Comparison of ENCODE assay signal across 26 cellular contexts in genomic region chr5:33594006-33594405, GRCh38.
"Had no signal": no experiment of that assay in that cellular context is flagged by ENCODE, and none has a peak within 500 bp of the region (broad histone marks: within the 10 kb centered on the region; RNA-seq: fewer than 3 reads in every experiment).

No MANE protein-coding gene starts in this region.

- H3K4me3 Mint-ChIP-seq: memory B cell; mesothelial cell of epicardium; natural killer cell treated with Interleukin-12 subunit alpha and Interleukin-12 subunit beta and Interleukin-15 and Interleukin-18, amount 100 ng/mL, for 72 hours; neural progenitor cell had no signal

- H3K36me3 ChIP-seq: colonic mucosa, left ventricle myocardium inferior, lower lobe of right lung, neural progenitor cell, prostate gland, right lobe of liver, stomach, thoracic aorta, transverse colon had no signal

- H3K4me1 Mint-ChIP-seq: memory B cell, neural progenitor cell had no signal

- DNase-seq: cerebellar nuclear complex; colonic mucosa; dermis blood vessel endothelial cell; foreskin keratinocyte; head of caudate nucleus; kidney; left cardiac atrium; left ventricle myocardium inferior; lower lobe of right lung; nucleus accumbens; retina; right lobe of liver; stimulated activated CD4-positive, alpha-beta T cell treated with anti-CD3 and anti-CD28 coated beads, Interleukin-12 subunit alpha, Interleukin-12 subunit beta, amount 100 ng/mL, for 4 hours; stimulated activated naive CD4-positive, alpha-beta T cell; stomach; substantia nigra; transverse colon had no signal

- H3K27ac ChIP-seq: colonic mucosa, foreskin keratinocyte, hepatocyte, left ventricle myocardium inferior, lower lobe of right lung, neural progenitor cell, parathyroid adenoma, prostate gland, right lobe of liver, skin epidermis, stomach, thoracic aorta, transverse colon had no signal

- H3K4me1 ChIP-seq: colonic mucosa, foreskin keratinocyte, left ventricle myocardium inferior, lower lobe of right lung, neural progenitor cell, parathyroid adenoma, prostate gland, right lobe of liver, stomach, transverse colon had no signal

- FAIRE-seq: kidney had no signal

- H3K27ac Mint-ChIP-seq: memory B cell; mesothelial cell of epicardium; natural killer cell treated with Interleukin-12 subunit alpha and Interleukin-12 subunit beta and Interleukin-15 and Interleukin-18, amount 100 ng/mL, for 72 hours; neural progenitor cell had no signal

- ATAC-seq: foreskin keratinocyte; left cardiac atrium; lower lobe of right lung; natural killer cell treated with Interleukin-12 subunit alpha and Interleukin-12 subunit beta and Interleukin-15 and Interleukin-18, amount 100 ng/mL, for 72 hours; right lobe of liver had no signal

- H3K9me3 Mint-ChIP-seq: memory B cell; mesothelial cell of epicardium; natural killer cell treated with Interleukin-12 subunit alpha and Interleukin-12 subunit beta and Interleukin-15 and Interleukin-18, amount 100 ng/mL, for 72 hours; neural progenitor cell had no signal

- H3K4me2 ChIP-seq: hepatocyte, neural progenitor cell had no signal

- H3K4me3 ChIP-seq: colonic mucosa, hepatocyte, left ventricle myocardium inferior, lower lobe of right lung, neural progenitor cell, prostate gland, right lobe of liver, skin epidermis, stomach, thoracic aorta, transverse colon had no signal

- H3K9me3 ChIP-seq: colonic mucosa, left ventricle myocardium inferior, lower lobe of right lung, prostate gland, right lobe of liver, stomach, thoracic aorta, transverse colon had no signal

- H3K9ac ChIP-seq: neural progenitor cell, parathyroid adenoma had no signal

- H2AFZ ChIP-seq: hepatocyte, neural progenitor cell, parathyroid adenoma had no signal

- H3K79me2 ChIP-seq: hepatocyte, parathyroid adenoma had no signal

- H3K27me3 ChIP-seq: colonic mucosa, foreskin keratinocyte, hepatocyte, neural progenitor cell, right lobe of liver, stomach, transverse colon had no signal

- H3K36me3 Mint-ChIP-seq: memory B cell; mesothelial cell of epicardium; natural killer cell treated with Interleukin-12 subunit alpha and Interleukin-12 subunit beta and Interleukin-15 and Interleukin-18, amount 100 ng/mL, for 72 hours had no signal
